8 cellular contexts compared by ENCODE assay signal in the genomic region with DNA sequence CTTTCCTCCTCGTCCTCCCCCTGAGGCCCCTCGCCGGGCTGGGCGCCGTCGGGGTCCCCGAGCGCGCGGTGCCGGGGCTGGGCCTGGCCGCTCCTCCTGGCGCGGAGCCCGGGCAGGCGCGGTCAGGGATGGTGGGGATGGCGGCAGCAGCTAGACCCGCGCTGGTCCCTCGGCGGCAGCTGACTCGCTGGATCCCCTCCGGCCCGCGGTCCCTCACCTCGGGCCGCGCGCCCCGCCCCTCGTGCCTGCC. TPM values are rescaled to one million over a fixed set of nuclear protein-coding genes. Genes with fewer than 3 reads are reported as not detected.
DNase-seq lines count a peak whose midpoint lies in the region; ATAC-seq and TF ChIP-seq lines count a peak whose summit lies in the region.

A gene with protein sequence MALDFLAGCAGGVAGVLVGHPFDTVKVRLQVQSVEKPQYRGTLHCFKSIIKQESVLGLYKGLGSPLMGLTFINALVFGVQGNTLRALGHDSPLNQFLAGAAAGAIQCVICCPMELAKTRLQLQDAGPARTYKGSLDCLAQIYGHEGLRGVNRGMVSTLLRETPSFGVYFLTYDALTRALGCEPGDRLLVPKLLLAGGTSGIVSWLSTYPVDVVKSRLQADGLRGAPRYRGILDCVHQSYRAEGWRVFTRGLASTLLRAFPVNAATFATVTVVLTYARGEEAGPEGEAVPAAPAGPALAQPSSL (minus strand): TSS at position 189 of the 250 bp plus-strand sequence. CDS start 212 bp downstream, outside the sequence.

- no peaks in the 10 kb centered on the region for H3K9me3 Mint-ChIP-seq in activated CD4-positive, alpha-beta T cell treated with anti-CD3 and anti-CD28 coated beads for 36 hours (ENCODE audit: low read depth)
- H3K9me3 Mint-ChIP-seq in MCF 10A (ENCODE audit: unreplicated experiment), result no peaks in the 10 kb centered on the region

- intact Hi-C loops in activated CD4-positive, alpha-beta T cell treated with anti-CD3 and anti-CD28 coated beads for 36 hours (cut with DNase I, micrococcal nuclease), result loop anchor here (1.0 to 2.0 kb wide), 3 partner anchors 21 to 335 kb away; a partner anchor contains a TSS
- intact Hi-C loops in MCF 10A (cut with micrococcal nuclease), result no loop called here

- DNase-seq in activated CD4-positive, alpha-beta T cell treated with anti-CD3 and anti-CD28 coated beads for 36 hours, result no peak
- no peak for DNase-seq in activated CD4-positive, alpha-beta T cell treated with anti-CD3 and anti-CD28 coated beads for 48 hours
- DNase-seq in MCF 10A (ENCODE audit: unreplicated experiment) (no peak), OCI-M1 (lab: John Stamatoyannopoulos, UW) (no peak), NCI-H2107 (lab: John Stamatoyannopoulos, UW) (no peak), dedifferentiated amniotic fluid mesenchymal stem cell (ENCODE audit: extremely low spot score) (no peak)

- H3K27me3 ChIP-seq in liver (ENCODE audit: control insufficient read depth in 4 of 4, insufficient read depth in 4 of 4, low read length in 3 of 4) (no peaks in the 10 kb centered on the region), thymus (ENCODE audit: control insufficient read depth, insufficient read depth) (peaks cover 4% of the 10 kb centered on the region)

- H3K36me3 Mint-ChIP-seq in activated CD4-positive, alpha-beta T cell treated with anti-CD3 and anti-CD28 coated beads for 36 hours (ENCODE audit: low read depth), result no peaks in the 10 kb centered on the region
- H3K36me3 Mint-ChIP-seq in MCF 10A (ENCODE audit: insufficient read depth, unreplicated experiment), result peaks cover 5% of the 10 kb centered on the region

- H3K36me3 ChIP-seq in liver (ENCODE audit: control insufficient read depth in 4 of 4, insufficient read depth in 3 of 4, low read depth in 1 of 4, low read length in 3 of 4) (no peaks in the 10 kb centered on the region), thymus (ENCODE audit: control insufficient read depth, insufficient read depth) (no peaks in the 10 kb centered on the region)

- ATAC-seq in activated CD4-positive, alpha-beta T cell treated with anti-CD3 and anti-CD28 coated beads for 36 hours, result no peak

- H3K4me3 Mint-ChIP-seq in activated CD4-positive, alpha-beta T cell treated with anti-CD3 and anti-CD28 coated beads for 36 hours, result peak within 1 kb of the TSS; percentile 63
- peak within 1 kb of the TSS; percentile 87 for H3K4me3 Mint-ChIP-seq in MCF 10A (ENCODE audit: unreplicated experiment)

- 0% methylated on average over 32 of the region's 32 CpGs for WGBS in liver
- WGBS in thymus, result under 1% methylated on average over 32 of the region's 32 CpGs

- peak within 1 kb of the TSS; percentile 81 to 82 for H3K27ac ChIP-seq in liver (ENCODE audit: low read depth in 1 of 2, low read length in 2 of 2)
- H3K27ac ChIP-seq in thymus (ENCODE audit: low read depth), result peak within 1 kb of the TSS; percentile 68

- CTCF ChIA-PET in activated CD4-positive, alpha-beta T cell treated with anti-CD3 and anti-CD28 coated beads for 36 hours (lab: Charles Lee), result no interaction called here
- CTCF ChIA-PET in MCF 10A (lab: Yijun Ruan, JAX), result interaction anchor here (1.3 kb wide), 1 partner anchor 20 kb away, joined by 4 read pairs; no protein-coding TSS in a partner anchor

- peaks cover 14% of the 10 kb centered on the region for H3K27me3 Mint-ChIP-seq in activated CD4-positive, alpha-beta T cell treated with anti-CD3 and anti-CD28 coated beads for 36 hours
- H3K27me3 Mint-ChIP-seq in MCF 10A (ENCODE audit: insufficient read depth, unreplicated experiment), result no peaks in the 10 kb centered on the region

- peaks cover 5 to 36% (median 27%) of the 10 kb centered on the region in 4 donors for H3K4me1 ChIP-seq in liver (ENCODE audit: control insufficient read depth in 4 of 4, insufficient read depth in 4 of 4, low read length in 3 of 4)
- peaks cover 6% of the 10 kb centered on the region for H3K4me1 ChIP-seq in thymus (ENCODE audit: control insufficient read depth, insufficient read depth, low read length)

- TF ChIP-seq CTCF in MCF 10A (IDR thresholded peaks at IDR 0.05; ENCODE audit: unreplicated experiment), result no peak
- no peak for TF ChIP-seq CTCF in liver (IDR thresholded peaks at IDR 0.05; ENCODE audit: low read depth, low read length, missing input control)

- peak within 1 kb of the TSS; percentile 7 to 66 for H3K9ac ChIP-seq in liver (ENCODE audit: low read depth in 1 of 2, low read length in 2 of 2)

- no peak for TF ChIP-seq RAD21 in liver (IDR thresholded peaks at IDR 0.05)

- no peak within 1 kb of the TSS for H3K27ac Mint-ChIP-seq in activated CD4-positive, alpha-beta T cell treated with anti-CD3 and anti-CD28 coated beads for 36 hours
- no peak within 1 kb of the TSS for H3K27ac Mint-ChIP-seq in MCF 10A (ENCODE audit: low read depth, unreplicated experiment)

- H3K4me3 ChIP-seq in liver (ENCODE audit: low read depth in 1 of 3, low read length in 3 of 3) (peak within 1 kb of the TSS; percentile 43 to 88 (median 82)), thymus (ENCODE audit: low read length) (peak within 1 kb of the TSS; percentile 83)

- POLR2A ChIA-PET in activated CD4-positive, alpha-beta T cell treated with anti-CD3 and anti-CD28 coated beads for 36 hours (lab: Charles Lee), result interaction anchor here (0.7 kb wide), 1 partner anchor 92 kb away, joined by 3 read pairs; no protein-coding TSS in a partner anchor
- POLR2A ChIA-PET in MCF 10A (lab: Yijun Ruan, JAX), result interaction anchor here (0.6 to 1.1 kb wide), 3 partner anchors 8 to 72 kb away, joined by 3 to 5 read pairs (median 4); no protein-coding TSS in a partner anchor

- H3K9me3 ChIP-seq in liver (ENCODE audit: control insufficient read depth in 4 of 4, low read length in 3 of 4) (no peaks in the 10 kb centered on the region), thymus (ENCODE audit: control insufficient read depth) (no peaks in the 10 kb centered on the region)

- H3K4me1 Mint-ChIP-seq in activated CD4-positive, alpha-beta T cell treated with anti-CD3 and anti-CD28 coated beads for 36 hours, result peaks cover 7% of the 10 kb centered on the region
- H3K4me1 Mint-ChIP-seq in MCF 10A (ENCODE audit: insufficient read depth, unreplicated experiment), result peaks cover 32% of the 10 kb centered on the region

- BruUV-seq in MCF 10A (replicated peaks; lab: Mats Ljungman, UMichigan), result no TSS peak

TF ChIP-seq in liver, 16 proteins besides CTCF, POLR2A, EP300 and RAD21:
- TF ChIP-seq, protein P1, sequence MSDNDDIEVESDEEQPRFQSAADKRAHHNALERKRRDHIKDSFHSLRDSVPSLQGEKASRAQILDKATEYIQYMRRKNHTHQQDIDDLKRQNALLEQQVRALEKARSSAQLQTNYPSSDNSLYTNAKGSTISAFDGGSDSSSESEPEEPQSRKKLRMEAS (IDR thresholded peaks at IDR 0.05), result no peak
- no peak for TF ChIP-seq GABPA (IDR thresholded peaks at IDR 0.05 in 1 of 2, conservative IDR thresholded peaks at IDR 0.05 in 1 of 2)
- no peak for TF ChIP-seq FOXA1 (IDR thresholded peaks at IDR 0.05)
- TF ChIP-seq NR2F2 (IDR thresholded peaks at IDR 0.05), result no peak
- TF ChIP-seq JUND (IDR thresholded peaks at IDR 0.05), result no peak
- TF ChIP-seq YY1 (IDR thresholded peaks at IDR 0.05), result no peak
- no peak for TF ChIP-seq SP1 (IDR thresholded peaks at IDR 0.05)
- TF ChIP-seq, protein P2, sequence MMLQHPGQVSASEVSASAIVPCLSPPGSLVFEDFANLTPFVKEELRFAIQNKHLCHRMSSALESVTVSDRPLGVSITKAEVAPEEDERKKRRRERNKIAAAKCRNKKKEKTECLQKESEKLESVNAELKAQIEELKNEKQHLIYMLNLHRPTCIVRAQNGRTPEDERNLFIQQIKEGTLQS (IDR thresholded peaks at IDR 0.05), result no peak
- no peak for TF ChIP-seq EGR1 (IDR thresholded peaks at IDR 0.05; ENCODE audit: low read depth in 2 of 2)
- no peak for TF ChIP-seq TAF1 (conservative IDR thresholded peaks at IDR 0.05)

RNA-seq across cellular contexts. Expression of the gene that starts here (rescaled TPM):
- total RNA-seq in activated CD4-positive, alpha-beta T cell treated with anti-CD3 and anti-CD28 coated beads for 36 hours, result 1 to 10 TPM; 5.4 to 5.8 TPM
- 33.9 and 49.2 TPM in 2 replicates for total RNA-seq in MCF 10A (2022)
- 10 to 100 TPM in 1 of 2 donors, 1 to 10 TPM in 1; 4.4 to 13.9 TPM for total RNA-seq in liver
- 10 to 100 TPM in 1 of 2 donors, 1 to 10 TPM in 1; 2.4 to 13.4 TPM for polyA plus RNA-seq in liver
- 90.3 TPM for polyA plus RNA-seq in thymus
